Comparison of ENCODE assay signal across 6 cellular contexts in the genomic region with DNA sequence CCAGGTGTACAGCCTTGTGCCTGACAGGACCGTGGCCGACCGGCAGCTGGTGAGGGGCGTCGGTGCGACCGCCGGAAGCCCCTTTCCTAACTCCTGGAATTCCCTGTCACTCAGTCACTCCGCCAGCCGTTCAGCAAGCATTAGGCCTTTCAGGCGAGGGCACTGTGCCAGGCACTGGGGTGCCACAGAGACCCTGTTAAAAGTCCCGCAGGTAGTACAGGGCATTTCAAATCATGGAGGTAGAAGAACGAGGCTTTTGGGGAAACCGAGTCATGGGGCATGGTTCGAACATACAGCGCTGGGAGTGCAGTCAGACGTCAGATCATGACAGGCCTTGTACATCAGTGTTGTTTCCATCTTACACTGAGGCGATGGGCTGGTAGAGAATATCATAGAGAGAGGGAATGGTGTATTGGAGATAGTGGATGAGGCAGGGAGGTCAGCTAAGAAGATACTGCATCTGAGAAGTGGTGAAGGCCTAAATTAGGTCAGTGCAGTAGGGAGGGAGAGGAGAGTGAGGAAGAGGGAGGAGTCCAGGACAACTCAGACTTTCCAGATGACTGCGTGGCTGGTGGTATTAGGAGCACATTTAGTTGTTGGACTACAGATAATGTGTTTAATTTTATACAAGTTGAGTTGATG. TPM values are rescaled to one million over a fixed set of nuclear protein-coding genes. Genes with fewer than 3 reads are reported as not detected.
DNase-seq lines count a peak whose midpoint lies in the region; TF ChIP-seq lines count a peak whose summit lies in the region.

No MANE protein-coding gene starts in this region.

- peaks cover 4% of the 10 kb centered on the region for H3K36me3 Mint-ChIP-seq in osteocyte (ENCODE audit: unreplicated experiment)

- H3K27me3 Mint-ChIP-seq in osteocyte (ENCODE audit: unreplicated experiment): no peaks in the 10 kb centered on the region

- H3K4me3 Mint-ChIP-seq in osteocyte (ENCODE audit: unreplicated experiment): peak overlapping the region; percentile 94

- peak overlapping the region; percentile 100 for H3K27ac Mint-ChIP-seq in osteocyte (ENCODE audit: unreplicated experiment)

- H3K9me3 Mint-ChIP-seq in osteocyte (ENCODE audit: unreplicated experiment): no peaks in the 10 kb centered on the region

- POLR2A ChIA-PET in GM10248 (lab: Yijun Ruan, JAX): interaction anchor here (0.5 to 3.3 kb wide), 3 partner anchors 14 to 117 kb away, joined by 3 to 15 read pairs (median 5); partner anchors contain the start of genes NELFE, NEU1 and SKIC2

- TF ChIP-seq CTCF in choroid plexus epithelial cell (conservative IDR thresholded peaks at IDR 0.05; ENCODE audit: low read depth, low read length): no peak
- TF ChIP-seq CTCF in osteocyte (IDR thresholded peaks at IDR 0.05): no peak
- TF ChIP-seq CTCF in GM10248 (IDR thresholded peaks at IDR 0.05; ENCODE audit: control extremely low read depth, extremely low read depth, low read depth, missing control alignments): no peak

- peak; percentile 36 for DNase-seq in activated CD4-positive, alpha-beta T cell treated with anti-CD3 and anti-CD28 coated beads for 48 hours
- DNase-seq in activated CD4-positive, alpha-beta T cell treated with anti-CD3 and anti-CD28 coated beads for 4 hours: no peak
- DNase-seq in choroid plexus epithelial cell (ENCODE audit: low read depth) (peak; percentile 68), osteocyte (ENCODE audit: extremely low spot score, unreplicated experiment) (no peak), inferior parietal cortex (ENCODE audit: extremely low spot score) (no peak), GM10248 (ENCODE audit: extremely low spot score) (no peak)

- H3K4me1 Mint-ChIP-seq in osteocyte (ENCODE audit: unreplicated experiment): peaks cover 35% of the 10 kb centered on the region

- peak overlapping the region; percentile 73 for H3K4me3 ChIP-seq in choroid plexus epithelial cell (ENCODE audit: low read depth, low read length)

- CTCF ChIA-PET in GM10248 (lab: Yijun Ruan, JAX): interaction anchor here (1.2 to 1.3 kb wide), 2 partner anchors 21 to 281 kb away, joined by 3 to 7 read pairs; no protein-coding TSS in a partner anchor

RNA-seq across cellular contexts. Expression of gene DXO, which starts 0.9 kb away (rescaled TPM):
- 28.6 and 30.8 TPM in 2 replicates for total RNA-seq in osteocyte

RNA-seq across cellular contexts. Expression of gene C4A, which starts 9.0 kb away (rescaled TPM):
- 13.5 and 15.2 TPM in 2 replicates for total RNA-seq in osteocyte

RNA-seq across cellular contexts. Expression of gene SKIC2, which starts 13.9 kb away (rescaled TPM):
- total RNA-seq in osteocyte: 69.3 and 84.3 TPM in 2 replicates

RNA-seq across cellular contexts. Expression of gene NELFE, which starts 14.1 kb away (rescaled TPM):
- 59.3 and 66.8 TPM in 2 replicates for total RNA-seq in osteocyte

RNA-seq across cellular contexts. Expression of gene CFB, which starts 26.9 kb away (rescaled TPM):
- total RNA-seq in osteocyte: 4.2 and 6.9 TPM in 2 replicates

Comparison
In these comparisons a context has a peak if more than half of its experiments do, and no peak if none do; other contexts are left out.
1. DNase-seq: peak in activated CD4-positive, alpha-beta T cell treated with anti-CD3 and anti-CD28 coated beads for 48 hours (single experiment) and choroid plexus epithelial cell (single experiment); none in activated CD4-positive, alpha-beta T cell treated with anti-CD3 and anti-CD28 coated beads for 4 hours (0 of 2), osteocyte (single experiment), inferior parietal cortex (single experiment) and GM10248 (single experiment).